In genomic region chr16:15888072-15888976, GRCh38 we compare ENCODE assay signal across 1 cellular context.
TF ChIP-seq lines count a peak whose summit lies in the region.

A gene with protein sequence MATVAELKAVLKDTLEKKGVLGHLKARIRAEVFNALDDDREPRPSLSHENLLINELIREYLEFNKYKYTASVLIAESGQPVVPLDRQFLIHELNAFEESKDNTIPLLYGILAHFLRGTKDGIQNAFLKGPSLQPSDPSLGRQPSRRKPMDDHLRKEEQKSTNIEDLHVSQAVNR (minus strand): TSS chr16:15888603. CDS start chr16:15888585, 18 bp downstream.

TF ChIP-seq in HepG2, 621 proteins besides CTCF, POLR2A, EP300 and RAD21 (continued from another document and continues in another):
- TF ChIP-seq ZFP82 (CRISPR knock-in tag; IDR thresholded peaks at IDR 0.05; ENCODE audit: borderline replicate concordance) (no peak; the same call in 1 of the 2 replicates), MNT (IDR thresholded peaks at IDR 0.05) (peak; percentile 74), ZNF329 (CRISPR knock-in tag; IDR thresholded peaks at IDR 0.05; ENCODE audit: low read depth) (no peak), SUZ12 (IDR thresholded peaks at IDR 0.05; ENCODE audit: low read depth, low read length) (no peak), MAFG (CRISPR knock-in tag; IDR thresholded peaks at IDR 0.05) (no peak), THAP8 (CRISPR knock-in tag; IDR thresholded peaks at IDR 0.05; ENCODE audit: borderline replicate concordance) (no peak), KLF13 (CRISPR knock-in tag; IDR thresholded peaks at IDR 0.05) (no peak), PHB2 (IDR thresholded peaks at IDR 0.05; ENCODE audit: partially characterized antibody) (no peak), ZNF331 (CRISPR knock-in tag; IDR thresholded peaks at IDR 0.05) (peak; percentile 70), PTBP1 (IDR thresholded peaks at IDR 0.05; ENCODE audit: low read depth, low read length, poor library complexity, severe bottlenecking) (no peak), CBFB (CRISPR knock-in tag; IDR thresholded peaks at IDR 0.05) (peak; percentile 86), ZNF674 (CRISPR knock-in tag; IDR thresholded peaks at IDR 0.05; ENCODE audit: low read depth) (no peak), MAFK (conservative IDR thresholded peaks at IDR 0.05 in 1 of 2, IDR thresholded peaks at IDR 0.05 in 1 of 2; ENCODE audit: low read length in 2 of 2) (peak in 1 of 2 experiments; percentile 0; a peak in 1 of 4 replicates), FOXO1 (CRISPR knock-in tag; IDR thresholded peaks at IDR 0.05) (no peak; the same call in 1 of the 2 replicates), ZNF639 (CRISPR knock-in tag; conservative IDR thresholded peaks at IDR 0.05) (no peak; the same call in 1 of the 2 replicates), TFDP1 (CRISPR knock-in tag; IDR thresholded peaks at IDR 0.05; ENCODE audit: borderline replicate concordance) (peak; percentile 63; the same call in 1 of the 2 replicates), MYPOP (CRISPR knock-in tag; IDR thresholded peaks at IDR 0.05) (peak; percentile 37; the same call in 1 of the 2 replicates), HNRNPH1 (optimal IDR thresholded peaks at IDR 0.05; ENCODE audit: low read depth, low read length) (no peak)
- TF ChIP-seq, protein P1, sequence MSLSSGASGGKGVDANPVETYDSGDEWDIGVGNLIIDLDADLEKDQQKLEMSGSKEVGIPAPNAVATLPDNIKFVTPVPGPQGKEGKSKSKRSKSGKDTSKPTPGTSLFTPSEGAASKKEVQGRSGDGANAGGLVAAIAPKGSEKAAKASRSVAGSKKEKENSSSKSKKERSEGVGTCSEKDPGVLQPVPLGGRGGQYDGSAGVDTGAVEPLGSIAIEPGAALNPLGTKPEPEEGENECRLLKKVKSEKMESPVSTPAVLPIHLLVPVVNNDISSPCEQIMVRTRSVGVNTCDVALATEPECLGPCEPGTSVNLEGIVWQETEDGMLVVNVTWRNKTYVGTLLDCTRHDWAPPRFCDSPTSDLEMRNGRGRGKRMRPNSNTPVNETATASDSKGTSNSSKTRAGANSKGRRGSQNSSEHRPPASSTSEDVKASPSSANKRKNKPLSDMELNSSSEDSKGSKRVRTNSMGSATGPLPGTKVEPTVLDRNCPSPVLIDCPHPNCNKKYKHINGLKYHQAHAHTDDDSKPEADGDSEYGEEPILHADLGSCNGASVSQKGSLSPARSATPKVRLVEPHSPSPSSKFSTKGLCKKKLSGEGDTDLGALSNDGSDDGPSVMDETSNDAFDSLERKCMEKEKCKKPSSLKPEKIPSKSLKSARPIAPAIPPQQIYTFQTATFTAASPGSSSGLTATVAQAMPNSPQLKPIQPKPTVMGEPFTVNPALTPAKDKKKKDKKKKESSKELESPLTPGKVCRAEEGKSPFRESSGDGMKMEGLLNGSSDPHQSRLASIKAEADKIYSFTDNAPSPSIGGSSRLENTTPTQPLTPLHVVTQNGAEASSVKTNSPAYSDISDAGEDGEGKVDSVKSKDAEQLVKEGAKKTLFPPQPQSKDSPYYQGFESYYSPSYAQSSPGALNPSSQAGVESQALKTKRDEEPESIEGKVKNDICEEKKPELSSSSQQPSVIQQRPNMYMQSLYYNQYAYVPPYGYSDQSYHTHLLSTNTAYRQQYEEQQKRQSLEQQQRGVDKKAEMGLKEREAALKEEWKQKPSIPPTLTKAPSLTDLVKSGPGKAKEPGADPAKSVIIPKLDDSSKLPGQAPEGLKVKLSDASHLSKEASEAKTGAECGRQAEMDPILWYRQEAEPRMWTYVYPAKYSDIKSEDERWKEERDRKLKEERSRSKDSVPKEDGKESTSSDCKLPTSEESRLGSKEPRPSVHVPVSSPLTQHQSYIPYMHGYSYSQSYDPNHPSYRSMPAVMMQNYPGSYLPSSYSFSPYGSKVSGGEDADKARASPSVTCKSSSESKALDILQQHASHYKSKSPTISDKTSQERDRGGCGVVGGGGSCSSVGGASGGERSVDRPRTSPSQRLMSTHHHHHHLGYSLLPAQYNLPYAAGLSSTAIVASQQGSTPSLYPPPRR (CRISPR knock-in tag; IDR thresholded peaks at IDR 0.05; ENCODE audit: borderline replicate concordance): no peak
- TF ChIP-seq, protein P2, sequence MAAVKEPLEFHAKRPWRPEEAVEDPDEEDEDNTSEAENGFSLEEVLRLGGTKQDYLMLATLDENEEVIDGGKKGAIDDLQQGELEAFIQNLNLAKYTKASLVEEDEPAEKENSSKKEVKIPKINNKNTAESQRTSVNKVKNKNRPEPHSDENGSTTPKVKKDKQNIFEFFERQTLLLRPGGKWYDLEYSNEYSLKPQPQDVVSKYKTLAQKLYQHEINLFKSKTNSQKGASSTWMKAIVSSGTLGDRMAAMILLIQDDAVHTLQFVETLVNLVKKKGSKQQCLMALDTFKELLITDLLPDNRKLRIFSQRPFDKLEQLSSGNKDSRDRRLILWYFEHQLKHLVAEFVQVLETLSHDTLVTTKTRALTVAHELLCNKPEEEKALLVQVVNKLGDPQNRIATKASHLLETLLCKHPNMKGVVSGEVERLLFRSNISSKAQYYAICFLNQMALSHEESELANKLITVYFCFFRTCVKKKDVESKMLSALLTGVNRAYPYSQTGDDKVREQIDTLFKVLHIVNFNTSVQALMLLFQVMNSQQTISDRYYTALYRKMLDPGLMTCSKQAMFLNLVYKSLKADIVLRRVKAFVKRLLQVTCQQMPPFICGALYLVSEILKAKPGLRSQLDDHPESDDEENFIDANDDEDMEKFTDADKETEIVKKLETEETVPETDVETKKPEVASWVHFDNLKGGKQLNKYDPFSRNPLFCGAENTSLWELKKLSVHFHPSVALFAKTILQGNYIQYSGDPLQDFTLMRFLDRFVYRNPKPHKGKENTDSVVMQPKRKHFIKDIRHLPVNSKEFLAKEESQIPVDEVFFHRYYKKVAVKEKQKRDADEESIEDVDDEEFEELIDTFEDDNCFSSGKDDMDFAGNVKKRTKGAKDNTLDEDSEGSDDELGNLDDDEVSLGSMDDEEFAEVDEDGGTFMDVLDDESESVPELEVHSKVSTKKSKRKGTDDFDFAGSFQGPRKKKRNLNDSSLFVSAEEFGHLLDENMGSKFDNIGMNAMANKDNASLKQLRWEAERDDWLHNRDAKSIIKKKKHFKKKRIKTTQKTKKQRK (IDR thresholded peaks at IDR 0.05; ENCODE audit: low read length): no peak
- TF ChIP-seq, protein P3, sequence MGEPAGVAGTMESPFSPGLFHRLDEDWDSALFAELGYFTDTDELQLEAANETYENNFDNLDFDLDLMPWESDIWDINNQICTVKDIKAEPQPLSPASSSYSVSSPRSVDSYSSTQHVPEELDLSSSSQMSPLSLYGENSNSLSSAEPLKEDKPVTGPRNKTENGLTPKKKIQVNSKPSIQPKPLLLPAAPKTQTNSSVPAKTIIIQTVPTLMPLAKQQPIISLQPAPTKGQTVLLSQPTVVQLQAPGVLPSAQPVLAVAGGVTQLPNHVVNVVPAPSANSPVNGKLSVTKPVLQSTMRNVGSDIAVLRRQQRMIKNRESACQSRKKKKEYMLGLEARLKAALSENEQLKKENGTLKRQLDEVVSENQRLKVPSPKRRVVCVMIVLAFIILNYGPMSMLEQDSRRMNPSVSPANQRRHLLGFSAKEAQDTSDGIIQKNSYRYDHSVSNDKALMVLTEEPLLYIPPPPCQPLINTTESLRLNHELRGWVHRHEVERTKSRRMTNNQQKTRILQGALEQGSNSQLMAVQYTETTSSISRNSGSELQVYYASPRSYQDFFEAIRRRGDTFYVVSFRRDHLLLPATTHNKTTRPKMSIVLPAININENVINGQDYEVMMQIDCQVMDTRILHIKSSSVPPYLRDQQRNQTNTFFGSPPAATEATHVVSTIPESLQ (CRISPR knock-in tag; conservative IDR thresholded peaks at IDR 0.05): peak; percentile 64; the same call in 1 of the 2 replicates
- TF ChIP-seq, protein P4, sequence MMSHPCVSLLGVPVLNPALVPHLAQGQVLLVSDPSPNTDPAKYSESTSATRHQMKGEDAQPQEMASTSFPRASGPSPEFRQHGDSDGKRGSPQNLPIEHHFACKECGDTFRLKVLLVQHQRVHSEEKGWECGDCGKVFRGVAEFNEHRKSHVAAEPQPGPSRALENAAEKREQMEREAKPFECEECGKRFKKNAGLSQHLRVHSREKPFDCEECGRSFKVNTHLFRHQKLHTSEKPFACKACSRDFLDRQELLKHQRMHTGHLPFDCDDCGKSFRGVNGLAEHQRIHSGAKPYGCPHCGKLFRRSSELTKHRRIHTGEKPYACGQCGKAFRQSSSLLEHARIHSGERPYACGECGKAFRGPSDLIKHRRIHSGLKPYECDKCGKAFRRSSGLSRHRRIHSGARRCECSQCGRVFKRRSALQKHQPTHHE (CRISPR knock-in tag; IDR thresholded peaks at IDR 0.05; ENCODE audit: borderline replicate concordance): peak; percentile 87
- TF ChIP-seq, protein P5, sequence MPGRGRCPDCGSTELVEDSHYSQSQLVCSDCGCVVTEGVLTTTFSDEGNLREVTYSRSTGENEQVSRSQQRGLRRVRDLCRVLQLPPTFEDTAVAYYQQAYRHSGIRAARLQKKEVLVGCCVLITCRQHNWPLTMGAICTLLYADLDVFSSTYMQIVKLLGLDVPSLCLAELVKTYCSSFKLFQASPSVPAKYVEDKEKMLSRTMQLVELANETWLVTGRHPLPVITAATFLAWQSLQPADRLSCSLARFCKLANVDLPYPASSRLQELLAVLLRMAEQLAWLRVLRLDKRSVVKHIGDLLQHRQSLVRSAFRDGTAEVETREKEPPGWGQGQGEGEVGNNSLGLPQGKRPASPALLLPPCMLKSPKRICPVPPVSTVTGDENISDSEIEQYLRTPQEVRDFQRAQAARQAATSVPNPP (CRISPR knock-in tag; IDR thresholded peaks at IDR 0.05): 0 out of 2 replicates have a peak, but pooled peaks have one; percentile 11
- TF ChIP-seq, protein P6, sequence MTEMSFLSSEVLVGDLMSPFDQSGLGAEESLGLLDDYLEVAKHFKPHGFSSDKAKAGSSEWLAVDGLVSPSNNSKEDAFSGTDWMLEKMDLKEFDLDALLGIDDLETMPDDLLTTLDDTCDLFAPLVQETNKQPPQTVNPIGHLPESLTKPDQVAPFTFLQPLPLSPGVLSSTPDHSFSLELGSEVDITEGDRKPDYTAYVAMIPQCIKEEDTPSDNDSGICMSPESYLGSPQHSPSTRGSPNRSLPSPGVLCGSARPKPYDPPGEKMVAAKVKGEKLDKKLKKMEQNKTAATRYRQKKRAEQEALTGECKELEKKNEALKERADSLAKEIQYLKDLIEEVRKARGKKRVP (CRISPR knock-in tag; IDR thresholded peaks at IDR 0.05): no peak
- TF ChIP-seq, protein P7, sequence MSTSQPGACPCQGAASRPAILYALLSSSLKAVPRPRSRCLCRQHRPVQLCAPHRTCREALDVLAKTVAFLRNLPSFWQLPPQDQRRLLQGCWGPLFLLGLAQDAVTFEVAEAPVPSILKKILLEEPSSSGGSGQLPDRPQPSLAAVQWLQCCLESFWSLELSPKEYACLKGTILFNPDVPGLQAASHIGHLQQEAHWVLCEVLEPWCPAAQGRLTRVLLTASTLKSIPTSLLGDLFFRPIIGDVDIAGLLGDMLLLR (CRISPR knock-in tag; IDR thresholded peaks at IDR 0.05): 0 out of 2 replicates have a peak, but pooled peaks have one; percentile 15
- TF ChIP-seq, protein P8, sequence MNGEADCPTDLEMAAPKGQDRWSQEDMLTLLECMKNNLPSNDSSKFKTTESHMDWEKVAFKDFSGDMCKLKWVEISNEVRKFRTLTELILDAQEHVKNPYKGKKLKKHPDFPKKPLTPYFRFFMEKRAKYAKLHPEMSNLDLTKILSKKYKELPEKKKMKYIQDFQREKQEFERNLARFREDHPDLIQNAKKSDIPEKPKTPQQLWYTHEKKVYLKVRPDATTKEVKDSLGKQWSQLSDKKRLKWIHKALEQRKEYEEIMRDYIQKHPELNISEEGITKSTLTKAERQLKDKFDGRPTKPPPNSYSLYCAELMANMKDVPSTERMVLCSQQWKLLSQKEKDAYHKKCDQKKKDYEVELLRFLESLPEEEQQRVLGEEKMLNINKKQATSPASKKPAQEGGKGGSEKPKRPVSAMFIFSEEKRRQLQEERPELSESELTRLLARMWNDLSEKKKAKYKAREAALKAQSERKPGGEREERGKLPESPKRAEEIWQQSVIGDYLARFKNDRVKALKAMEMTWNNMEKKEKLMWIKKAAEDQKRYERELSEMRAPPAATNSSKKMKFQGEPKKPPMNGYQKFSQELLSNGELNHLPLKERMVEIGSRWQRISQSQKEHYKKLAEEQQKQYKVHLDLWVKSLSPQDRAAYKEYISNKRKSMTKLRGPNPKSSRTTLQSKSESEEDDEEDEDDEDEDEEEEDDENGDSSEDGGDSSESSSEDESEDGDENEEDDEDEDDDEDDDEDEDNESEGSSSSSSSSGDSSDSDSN (CRISPR knock-in tag; IDR thresholded peaks at IDR 0.05): peak; percentile 34; the same call in 1 of the 2 replicates
